In genomic region chr7:14717169-14717568, GRCh38 we compare ENCODE assay signal across 19 cellular contexts.
DNase-seq lines count a peak whose midpoint lies in the region; ATAC-seq and TF ChIP-seq lines count a peak whose summit lies in the region.
"Had no signal": no experiment of that assay in that cellular context is flagged by ENCODE, and none has a peak within 500 bp of the region (broad histone marks: within the 10 kb centered on the region; RNA-seq: fewer than 3 reads in every experiment).

No MANE protein-coding gene starts in this region.

- DNase-seq in GM23338 (ENCODE audit: low spot score), result no peak
- DNase-seq in islet precursor cell, result no peak
- DNase-seq in SIG-M5 (lab: John Stamatoyannopoulos, UW), result no peak
- DNase-seq in stimulated activated naive CD8-positive, alpha-beta T cell treated with anti-CD3 and anti-CD28 coated beads, Interleukin-15, Interleukin-2, amounts not matched to agents 100 U/mL and 50 U/mL, for 24 hours, result no peak
- DNase-seq: CD4-positive, CD25-positive, alpha-beta regulatory T cell; CD8-positive, alpha-beta T cell; DMS79; GDM1 had no signal

- no peaks in the 10 kb centered on the region for H3K9me3 Mint-ChIP-seq in GM23338
- H3K9me3 Mint-ChIP-seq: CD8-positive, alpha-beta T cell; HFFc6 had no signal

- H3K4me1 ChIP-seq in GM23338 (ENCODE audit: insufficient read depth), result peaks cover 26% of the 10 kb centered on the region
- peaks cover 19% of the 10 kb centered on the region; the same call in 1 of the 2 replicates for H3K4me1 ChIP-seq in HUES6 (ENCODE audit: control insufficient read depth, insufficient read depth, low read length)
- H3K4me1 ChIP-seq in iPS-18a (ENCODE audit: control insufficient read depth, low read depth, low read length), result peaks cover 26% of the 10 kb centered on the region
- H3K4me1 ChIP-seq: BLaER1, HAP-1 had no signal

- H3K4me3 ChIP-seq in GM23338 (peak overlapping the region; percentile 27), HUES6 (ENCODE audit: low read depth, low read length) (no peak overlapping the region), iPS-18a (ENCODE audit: low read length) (peak overlapping the region; percentile 10)
- H3K4me3 ChIP-seq: BLaER1, GM12878, HAP-1 had no signal

- H3K27me3 Mint-ChIP-seq in GM23338 (ENCODE audit: insufficient read depth, low read depth, poor library complexity), result no peaks in the 10 kb centered on the region
- H3K27me3 Mint-ChIP-seq: B cell; CD4-positive, CD25-positive, alpha-beta regulatory T cell had no signal

- H3K27me3 ChIP-seq in GM23338 (ENCODE audit: insufficient read depth) (no peaks in the 10 kb centered on the region), HUES6 (ENCODE audit: control insufficient read depth, insufficient read depth, low read length) (no peaks in the 10 kb centered on the region), iPS-18a (ENCODE audit: control insufficient read depth, insufficient read depth, low read length) (no peaks in the 10 kb centered on the region)
- H3K27me3 ChIP-seq: BLaER1 had no signal

- no peaks in the 10 kb centered on the region for H4K20me1 ChIP-seq in GM23338 (replicated peaks; ENCODE audit: insufficient read depth)
- H4K20me1 ChIP-seq: BLaER1 had no signal

- no peak for TF ChIP-seq CTCF in GM23338 (conservative IDR thresholded peaks at IDR 0.05; ENCODE audit: low read depth in 2 of 2)
- no peak for TF ChIP-seq CTCF in VCaP (conservative IDR thresholded peaks at IDR 0.05)

- peak overlapping the region; percentile 62; the same call in 2 of the 3 replicates for H3K4me3 Mint-ChIP-seq in GM23338
- H3K4me3 Mint-ChIP-seq: B cell; CD4-positive, CD25-positive, alpha-beta regulatory T cell; CD8-positive, alpha-beta T cell; HFFc6 had no signal

- H3K27ac ChIP-seq in GM23338 (ENCODE audit: low read depth) (0 out of 2 replicates have a peak overlapping the region, but pooled peaks have one; percentile 83), HUES6 (ENCODE audit: low read depth, low read length) (peak overlapping the region; percentile 68; the same call in 1 of the 2 replicates), VCaP (peak overlapping the region; percentile 41; the same call in 1 of the 2 replicates), iPS-18a (ENCODE audit: low read length) (peak overlapping the region; percentile 52)
- H3K27ac ChIP-seq: 22Rv1, BLaER1, C4-2B had no signal

- ATAC-seq in GM23338, result no peak
- no peak for ATAC-seq in GM21576 (IDR thresholded peaks at IDR 0.05; ENCODE audit: unreplicated experiment)
- ATAC-seq in stimulated activated naive CD8-positive, alpha-beta T cell treated with anti-CD3 and anti-CD28 coated beads, Interleukin-15, Interleukin-2, amounts not matched to agents 100 U/mL and 50 U/mL, for 24 hours, result no peak
- ATAC-seq: CD8-positive, alpha-beta T cell; GM12878 had no signal

- peak overlapping the region; percentile 93 for H3K27ac Mint-ChIP-seq in GM23338
- H3K27ac Mint-ChIP-seq: B cell; CD4-positive, CD25-positive, alpha-beta regulatory T cell; CD8-positive, alpha-beta T cell; HFFc6 had no signal

- no peaks in the 10 kb centered on the region for H3K36me3 Mint-ChIP-seq in GM23338 (ENCODE audit: low read depth)
- H3K36me3 Mint-ChIP-seq: CD4-positive, CD25-positive, alpha-beta regulatory T cell; CD8-positive, alpha-beta T cell had no signal

- no peaks in the 10 kb centered on the region for H3K9me2 ChIP-seq in GM23338 (ENCODE audit: insufficient read depth)

- no peaks in the 10 kb centered on the region for H3F3A ChIP-seq in GM23338 (replicated peaks; ENCODE audit: low read depth)

- H3K9me3 ChIP-seq in HUES6 (ENCODE audit: control insufficient read depth, insufficient read depth, low read depth, low read length) (no peaks in the 10 kb centered on the region), iPS-18a (ENCODE audit: control insufficient read depth, low read depth, low read length) (no peaks in the 10 kb centered on the region)
- H3K9me3 ChIP-seq: BLaER1, HAP-1 had no signal

- H3K9ac ChIP-seq in HUES6 (ENCODE audit: low read length) (no peak overlapping the region), iPS-18a (ENCODE audit: low read length) (no peak overlapping the region)
- H3K9ac ChIP-seq: BLaER1 had no signal

- no peak overlapping the region for H2AFZ ChIP-seq in GM23338

- peaks cover 42% of the 10 kb centered on the region for H3K4me1 Mint-ChIP-seq in GM23338
- H3K4me1 Mint-ChIP-seq: B cell; CD4-positive, CD25-positive, alpha-beta regulatory T cell had no signal

- H3K36me3 ChIP-seq in GM23338 (ENCODE audit: insufficient read depth) (no peaks in the 10 kb centered on the region), HUES6 (ENCODE audit: control insufficient read depth, insufficient read depth, low read length) (no peaks in the 10 kb centered on the region), iPS-18a (ENCODE audit: control insufficient read depth, low read depth, low read length) (no peaks in the 10 kb centered on the region)
- H3K36me3 ChIP-seq: BLaER1, HAP-1 had no signal

- H3K79me2 ChIP-seq in GM23338 (replicated peaks; ENCODE audit: insufficient read depth), result no peaks in the 10 kb centered on the region

- H3K4me2 ChIP-seq in GM23338, result peak overlapping the region; percentile 59
- H3K4me2 ChIP-seq: BLaER1 had no signal

TF ChIP-seq in GM23338, 12 proteins besides CTCF, POLR2A, EP300 and RAD21 (continues in another document):
- TF ChIP-seq STAT1 (IDR thresholded peaks at IDR 0.05; ENCODE audit: unreplicated experiment) (no peak), POLR2AphosphoS5 (IDR thresholded peaks at IDR 0.05; ENCODE audit: low read depth) (no peak)
- TF ChIP-seq, protein P1, sequence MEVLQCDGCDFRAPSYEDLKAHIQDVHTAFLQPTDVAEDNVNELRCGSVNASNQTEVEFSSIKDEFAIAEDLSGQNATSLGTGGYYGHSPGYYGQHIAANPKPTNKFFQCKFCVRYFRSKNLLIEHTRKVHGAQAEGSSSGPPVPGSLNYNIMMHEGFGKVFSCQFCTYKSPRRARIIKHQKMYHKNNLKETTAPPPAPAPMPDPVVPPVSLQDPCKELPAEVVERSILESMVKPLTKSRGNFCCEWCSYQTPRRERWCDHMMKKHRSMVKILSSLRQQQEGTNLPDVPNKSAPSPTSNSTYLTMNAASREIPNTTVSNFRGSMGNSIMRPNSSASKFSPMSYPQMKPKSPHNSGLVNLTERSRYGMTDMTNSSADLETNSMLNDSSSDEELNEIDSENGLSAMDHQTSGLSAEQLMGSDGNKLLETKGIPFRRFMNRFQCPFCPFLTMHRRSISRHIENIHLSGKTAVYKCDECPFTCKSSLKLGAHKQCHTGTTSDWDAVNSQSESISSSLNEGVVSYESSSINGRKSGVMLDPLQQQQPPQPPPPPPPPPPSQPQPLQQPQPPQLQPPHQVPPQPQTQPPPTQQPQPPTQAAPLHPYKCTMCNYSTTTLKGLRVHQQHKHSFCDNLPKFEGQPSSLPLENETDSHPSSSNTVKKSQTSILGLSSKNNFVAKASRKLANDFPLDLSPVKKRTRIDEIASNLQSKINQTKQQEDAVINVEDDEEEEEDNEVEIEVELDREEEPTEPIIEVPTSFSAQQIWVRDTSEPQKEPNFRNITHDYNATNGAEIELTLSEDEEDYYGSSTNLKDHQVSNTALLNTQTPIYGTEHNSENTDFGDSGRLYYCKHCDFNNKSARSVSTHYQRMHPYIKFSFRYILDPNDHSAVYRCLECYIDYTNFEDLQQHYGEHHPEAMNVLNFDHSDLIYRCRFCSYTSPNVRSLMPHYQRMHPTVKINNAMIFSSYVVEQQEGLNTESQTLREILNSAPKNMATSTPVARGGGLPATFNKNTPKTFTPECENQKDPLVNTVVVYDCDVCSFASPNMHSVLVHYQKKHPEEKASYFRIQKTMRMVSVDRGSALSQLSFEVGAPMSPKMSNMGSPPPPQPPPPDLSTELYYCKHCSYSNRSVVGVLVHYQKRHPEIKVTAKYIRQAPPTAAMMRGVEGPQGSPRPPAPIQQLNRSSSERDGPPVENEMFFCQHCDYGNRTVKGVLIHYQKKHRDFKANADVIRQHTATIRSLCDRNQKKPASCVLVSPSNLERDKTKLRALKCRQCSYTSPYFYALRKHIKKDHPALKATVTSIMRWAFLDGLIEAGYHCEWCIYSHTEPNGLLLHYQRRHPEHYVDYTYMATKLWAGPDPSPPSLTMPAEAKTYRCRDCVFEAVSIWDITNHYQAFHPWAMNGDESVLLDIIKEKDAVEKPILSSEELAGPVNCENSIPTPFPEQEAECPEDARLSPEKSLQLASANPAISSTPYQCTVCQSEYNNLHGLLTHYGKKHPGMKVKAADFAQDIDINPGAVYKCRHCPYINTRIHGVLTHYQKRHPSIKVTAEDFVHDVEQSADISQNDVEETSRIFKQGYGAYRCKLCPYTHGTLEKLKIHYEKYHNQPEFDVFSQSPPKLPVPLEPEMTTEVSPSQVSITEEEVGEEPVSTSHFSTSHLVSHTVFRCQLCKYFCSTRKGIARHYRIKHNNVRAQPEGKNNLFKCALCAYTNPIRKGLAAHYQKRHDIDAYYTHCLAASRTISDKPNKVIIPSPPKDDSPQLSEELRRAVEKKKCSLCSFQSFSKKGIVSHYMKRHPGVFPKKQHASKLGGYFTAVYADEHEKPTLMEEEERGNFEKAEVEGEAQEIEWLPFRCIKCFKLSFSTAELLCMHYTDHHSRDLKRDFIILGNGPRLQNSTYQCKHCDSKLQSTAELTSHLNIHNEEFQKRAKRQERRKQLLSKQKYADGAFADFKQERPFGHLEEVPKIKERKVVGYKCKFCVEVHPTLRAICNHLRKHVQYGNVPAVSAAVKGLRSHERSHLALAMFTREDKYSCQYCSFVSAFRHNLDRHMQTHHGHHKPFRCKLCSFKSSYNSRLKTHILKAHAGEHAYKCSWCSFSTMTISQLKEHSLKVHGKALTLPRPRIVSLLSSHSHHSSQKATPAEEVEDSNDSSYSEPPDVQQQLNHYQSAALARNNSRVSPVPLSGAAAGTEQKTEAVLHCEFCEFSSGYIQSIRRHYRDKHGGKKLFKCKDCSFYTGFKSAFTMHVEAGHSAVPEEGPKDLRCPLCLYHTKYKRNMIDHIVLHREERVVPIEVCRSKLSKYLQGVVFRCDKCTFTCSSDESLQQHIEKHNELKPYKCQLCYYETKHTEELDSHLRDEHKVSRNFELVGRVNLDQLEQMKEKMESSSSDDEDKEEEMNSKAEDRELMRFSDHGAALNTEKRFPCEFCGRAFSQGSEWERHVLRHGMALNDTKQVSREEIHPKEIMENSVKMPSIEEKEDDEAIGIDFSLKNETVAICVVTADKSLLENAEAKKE (CRISPR knock-in tag; IDR thresholded peaks at IDR 0.05), result no peak
